16 cellular contexts compared by ENCODE assay signal in the genomic region with DNA sequence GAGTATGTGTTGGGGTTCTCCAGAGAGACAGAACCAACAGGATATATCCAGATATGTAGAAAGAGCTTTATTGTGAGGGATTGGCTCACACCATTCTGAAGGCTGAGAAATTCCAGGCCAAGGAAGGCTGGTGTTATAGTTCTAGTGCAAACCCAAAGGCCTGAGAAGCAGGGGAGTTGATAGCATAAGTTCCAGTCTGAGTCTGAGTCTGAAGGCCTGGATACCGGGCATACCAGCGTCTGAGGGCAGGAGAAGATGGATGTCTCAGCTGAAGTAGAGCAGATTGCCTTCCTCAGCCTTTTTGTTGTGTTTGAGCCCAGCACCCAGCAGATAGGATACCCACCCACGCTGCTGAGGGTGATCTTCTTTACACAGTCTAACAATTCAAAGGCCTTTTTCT.
DNase-seq lines count a peak whose midpoint lies in the region; ATAC-seq, FAIRE-seq and TF ChIP-seq lines count a peak whose summit lies in the region.
"Had no signal": no experiment of that assay in that cellular context is flagged by ENCODE, and none has a peak within 500 bp of the region (broad histone marks: within the 10 kb centered on the region; RNA-seq: fewer than 3 reads in every experiment).

No MANE protein-coding gene starts in this region.

- TF ChIP-seq POLR2A in K562 (conservative IDR thresholded peaks at IDR 0.05) = no peak
- TF ChIP-seq POLR2A in gastroesophageal sphincter (IDR thresholded peaks at IDR 0.05) = no peak

- WGBS in GM23248 (ENCODE audit: low coverage in 1 of 2, low lambda C conversion rate in 2 of 2, missing lambda C conversion rate in 2 of 2), 2 experiments = 80 to 89% methylated on average over 3 of the region's 3 CpGs
- 46% methylated on average over 3 of the region's 3 CpGs for WGBS in K562 (ENCODE audit: insufficient coverage, low coverage, missing lambda C conversion rate)
- 41 to 50% methylated on average over 1 to 2 of the region's 3 CpGs for WGBS in gastroesophageal sphincter (ENCODE audit: low coverage in 1 of 2), 2 donors
- 25% methylated on average over 3 of the region's 3 CpGs for WGBS in smooth muscle cell (ENCODE audit: low lambda C conversion rate)

- in situ Hi-C loops in GM23248 (cut with MboI) = loop anchor here (5.0 kb wide), 1 partner anchor 227 kb away; no protein-coding TSS in a partner anchor
- in situ Hi-C loops in K562 (cut with MboI) = no loop called here

- ATAC-seq in K562 (no peak), gastroesophageal sphincter (no peak)
- ATAC-seq in stimulated activated naive CD8-positive, alpha-beta T cell treated with anti-CD3 and anti-CD28 coated beads, Interleukin-15, Interleukin-2, amounts not matched to agents 100 U/mL and 50 U/mL, for 24 hours = no peak
- ATAC-seq: HCT116 had no signal

- H3K27me3 ChIP-seq in GM23248 (replicated peaks; ENCODE audit: insufficient read depth) (no peaks in the 10 kb centered on the region), K562 (ENCODE audit: control insufficient read depth in 2 of 2, insufficient read depth in 2 of 2, low read length in 2 of 2) (no peaks in the 10 kb centered on the region), gastroesophageal sphincter (no peaks in the 10 kb centered on the region), smooth muscle cell (ENCODE audit: low read depth) (no peaks in the 10 kb centered on the region)

- CTCF ChIA-PET in K562 (lab: Yijun Ruan, JAX; ENCODE audit: low intra/inter-chr PET ratio) = no interaction called here

- H3K9me3 ChIP-seq in GM23248 (ENCODE audit: low read depth) (no peaks in the 10 kb centered on the region), K562 (replicated peaks; ENCODE audit: control insufficient read depth, insufficient read depth, low read depth, low read length) (0 out of 2 replicates have a peak, but pooled peaks cover 3% of the 10 kb centered on the region), gastroesophageal sphincter (peaks cover 0 to 10% (median 0%) of the 10 kb centered on the region in 3 donors), smooth muscle cell (replicated peaks; ENCODE audit: low read depth) (no peaks in the 10 kb centered on the region)

- peaks cover 14% of the 10 kb centered on the region for H3K36me3 ChIP-seq in GM23248 (ENCODE audit: low read depth)
- no peaks in the 10 kb centered on the region; the same call in 2 of the 3 replicates for H3K36me3 ChIP-seq in K562 (ENCODE audit: control insufficient read depth, insufficient read depth, low read length)
- H3K36me3 ChIP-seq in gastroesophageal sphincter = peaks cover 0 to 46% of the 10 kb centered on the region in 2 donors
- H3K36me3 ChIP-seq in smooth muscle cell (ENCODE audit: low read depth) = peaks cover under 1% of the 10 kb centered on the region

- no peak for FAIRE-seq in K562 (lab: Jason Lieb, UNC)
- FAIRE-seq: GM18507 had no signal

- no TSS peak for BruUV-seq in K562 (replicated peaks; lab: Mats Ljungman, UMichigan)

- no peaks in the 10 kb centered on the region for H3K9me1 ChIP-seq in K562 (ENCODE audit: control insufficient read depth, insufficient read depth, low read length)

- H3K4me3 ChIP-seq in GM23248 (no peak overlapping the region), K562 (no peak overlapping the region), gastroesophageal sphincter (no peak overlapping the region), smooth muscle cell (no peak overlapping the region)

- H3K27ac ChIP-seq in GM23248 = peak overlapping the region; percentile 33
- H3K27ac ChIP-seq in K562 (ENCODE audit: extremely low read depth, low read depth, low read length) = no peak overlapping the region; the same call in 2 of the 3 replicates
- H3K27ac ChIP-seq in gastroesophageal sphincter = peak overlapping the region; percentile 9 to 72 (median 48)
- peak overlapping the region; percentile 59 for H3K27ac ChIP-seq in smooth muscle cell (ENCODE audit: low read depth)

- no peak overlapping the region for H3K9ac ChIP-seq in GM23248
- H3K9ac ChIP-seq in K562 (ENCODE audit: insufficient read depth in 1 of 2, low read depth in 2 of 2, low read length in 2 of 2) = no peak overlapping the region
- no peak overlapping the region for H3K9ac ChIP-seq in smooth muscle cell (ENCODE audit: low read depth)

- no peak overlapping the region for H2AFZ ChIP-seq in GM23248
- no peak overlapping the region for H2AFZ ChIP-seq in K562 (ENCODE audit: low read depth, low read length)
- H2AFZ ChIP-seq in smooth muscle cell (ENCODE audit: low read depth) = no peak overlapping the region

- intact Hi-C loops in K562 (cut with micrococcal nuclease) = no loop called here

- H3K79me2 ChIP-seq in GM23248 (ENCODE audit: insufficient read depth) (no peaks in the 10 kb centered on the region), K562 (ENCODE audit: control insufficient read depth, insufficient read depth, low read length) (no peaks in the 10 kb centered on the region), smooth muscle cell (ENCODE audit: low read depth) (no peaks in the 10 kb centered on the region)

- H3K9me2 ChIP-seq in GM23248 (ENCODE audit: insufficient read depth) = no peaks in the 10 kb centered on the region

- H4K20me1 ChIP-seq in GM23248 (ENCODE audit: insufficient read depth) (no peaks in the 10 kb centered on the region), K562 (replicated peaks; ENCODE audit: control insufficient read depth, insufficient read depth, low read length) (no peaks in the 10 kb centered on the region), smooth muscle cell (ENCODE audit: low read depth) (no peaks in the 10 kb centered on the region)

- POLR2A ChIA-PET in K562 (lab: Yijun Ruan, JAX) = no interaction called here

- peak; percentile 7 for DNase-seq in GM23248
- DNase-seq in K562 (ENCODE audit: extremely low read depth in 1 of 4, low spot score in 3 of 4) = peak in 1 of 4 experiments; percentile 14
- no peak for DNase-seq in smooth muscle cell (lab: John Stamatoyannopoulos, UW; ENCODE audit: unreplicated experiment)
- no peak for DNase-seq in NCI-H82 (lab: John Stamatoyannopoulos, UW)
- no peak for DNase-seq in stimulated activated naive CD8-positive, alpha-beta T cell treated with anti-CD3 and anti-CD28 coated beads, Interleukin-15, Interleukin-2, amounts not matched to agents 100 U/mL and 50 U/mL, for 24 hours
- DNase-seq in GM19240 (ENCODE audit: insufficient read length, low spot score) = no peak
- DNase-seq in stimulated activated CD4-positive, alpha-beta T cell treated with anti-CD3 and anti-CD28 coated beads, Interleukin-4, amount 100 ng/mL, for 4 hours = no peak
- DNase-seq: AML-193, Caco-2, NCI-H1436 treated with DMSO at 0.1 percent for 48 hours, NCI-H2081, NCI-H524, RPMI8226 had no signal

- TF ChIP-seq EP300 in K562 (IDR thresholded peaks at IDR 0.05; ENCODE audit: low read length) (no peak), gastroesophageal sphincter (IDR thresholded peaks at IDR 0.05) (no peak)

- H3F3A ChIP-seq in GM23248 (ENCODE audit: insufficient read depth) (peaks cover 33% of the 10 kb centered on the region), smooth muscle cell (ENCODE audit: low read depth) (peaks cover 9% of the 10 kb centered on the region)

- peaks cover 27% of the 10 kb centered on the region for H3K4me1 ChIP-seq in GM23248 (ENCODE audit: insufficient read depth)
- no peaks in the 10 kb centered on the region; a peak in 1 of 5 replicates for H3K4me1 ChIP-seq in K562 (replicated peaks in 1 of 2; ENCODE audit: control insufficient read depth in 2 of 2, insufficient read depth in 2 of 2, low read length in 2 of 2)
- peaks cover 5 to 33% (median 8%) of the 10 kb centered on the region in 3 donors for H3K4me1 ChIP-seq in gastroesophageal sphincter
- no peaks in the 10 kb centered on the region for H3K4me1 ChIP-seq in smooth muscle cell (ENCODE audit: low read depth)
- H3K4me1 ChIP-seq: Caco-2 had no signal

- H3K4me2 ChIP-seq in GM23248 (ENCODE audit: unreplicated experiment) (no peak overlapping the region), K562 (ENCODE audit: insufficient read depth, low read length) (no peak overlapping the region), smooth muscle cell (peak overlapping the region; percentile 3)

- TF ChIP-seq RAD21 in K562 (CRISPR knock-in tag; conservative IDR thresholded peaks at IDR 0.05 in 1 of 2, IDR thresholded peaks at IDR 0.05 in 1 of 2) = no peak

- TF ChIP-seq CTCF in K562 (IDR thresholded peaks at IDR 0.05 in 2 of 3, conservative IDR thresholded peaks at IDR 0.05 in 1 of 3; ENCODE audit: insufficient read depth in 2 of 3, low read depth in 1 of 3, low read length in 3 of 3) (no peak), gastroesophageal sphincter (IDR thresholded peaks at IDR 0.05) (no peak), smooth muscle cell (IDR thresholded peaks at IDR 0.05; ENCODE audit: borderline replicate concordance, insufficient read depth, poor library complexity, severe bottlenecking) (no peak)

TF ChIP-seq in K562, 482 proteins besides CTCF, POLR2A, EP300 and RAD21 (continues in another document):
- TF ChIP-seq, protein P1, sequence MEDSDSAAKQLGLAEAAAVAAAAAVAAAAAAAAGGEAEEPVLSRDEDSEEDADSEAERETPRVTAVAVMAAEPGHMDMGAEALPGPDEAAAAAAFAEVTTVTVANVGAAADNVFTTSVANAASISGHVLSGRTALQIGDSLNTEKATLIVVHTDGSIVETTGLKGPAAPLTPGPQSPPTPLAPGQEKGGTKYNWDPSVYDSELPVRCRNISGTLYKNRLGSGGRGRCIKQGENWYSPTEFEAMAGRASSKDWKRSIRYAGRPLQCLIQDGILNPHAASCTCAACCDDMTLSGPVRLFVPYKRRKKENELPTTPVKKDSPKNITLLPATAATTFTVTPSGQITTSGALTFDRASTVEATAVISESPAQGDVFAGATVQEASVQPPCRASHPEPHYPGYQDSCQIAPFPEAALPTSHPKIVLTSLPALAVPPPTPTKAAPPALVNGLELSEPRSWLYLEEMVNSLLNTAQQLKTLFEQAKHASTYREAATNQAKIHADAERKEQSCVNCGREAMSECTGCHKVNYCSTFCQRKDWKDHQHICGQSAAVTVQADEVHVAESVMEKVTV (CRISPR knock-in tag; IDR thresholded peaks at IDR 0.05) = no peak
- TF ChIP-seq, protein P2, sequence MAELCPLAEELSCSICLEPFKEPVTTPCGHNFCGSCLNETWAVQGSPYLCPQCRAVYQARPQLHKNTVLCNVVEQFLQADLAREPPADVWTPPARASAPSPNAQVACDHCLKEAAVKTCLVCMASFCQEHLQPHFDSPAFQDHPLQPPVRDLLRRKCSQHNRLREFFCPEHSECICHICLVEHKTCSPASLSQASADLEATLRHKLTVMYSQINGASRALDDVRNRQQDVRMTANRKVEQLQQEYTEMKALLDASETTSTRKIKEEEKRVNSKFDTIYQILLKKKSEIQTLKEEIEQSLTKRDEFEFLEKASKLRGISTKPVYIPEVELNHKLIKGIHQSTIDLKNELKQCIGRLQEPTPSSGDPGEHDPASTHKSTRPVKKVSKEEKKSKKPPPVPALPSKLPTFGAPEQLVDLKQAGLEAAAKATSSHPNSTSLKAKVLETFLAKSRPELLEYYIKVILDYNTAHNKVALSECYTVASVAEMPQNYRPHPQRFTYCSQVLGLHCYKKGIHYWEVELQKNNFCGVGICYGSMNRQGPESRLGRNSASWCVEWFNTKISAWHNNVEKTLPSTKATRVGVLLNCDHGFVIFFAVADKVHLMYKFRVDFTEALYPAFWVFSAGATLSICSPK (IDR thresholded peaks at IDR 0.05; ENCODE audit: borderline replicate concordance) = no peak
- TF ChIP-seq CBFA2T3 (IDR thresholded peaks at IDR 0.05) (0 out of 2 replicates have a peak, but pooled peaks have one; percentile 15), EGR1 (conservative IDR thresholded peaks at IDR 0.05) (peak; percentile 57; the same call in 1 of the 2 replicates)
